11 cellular contexts compared by ENCODE assay signal in the genomic region with DNA sequence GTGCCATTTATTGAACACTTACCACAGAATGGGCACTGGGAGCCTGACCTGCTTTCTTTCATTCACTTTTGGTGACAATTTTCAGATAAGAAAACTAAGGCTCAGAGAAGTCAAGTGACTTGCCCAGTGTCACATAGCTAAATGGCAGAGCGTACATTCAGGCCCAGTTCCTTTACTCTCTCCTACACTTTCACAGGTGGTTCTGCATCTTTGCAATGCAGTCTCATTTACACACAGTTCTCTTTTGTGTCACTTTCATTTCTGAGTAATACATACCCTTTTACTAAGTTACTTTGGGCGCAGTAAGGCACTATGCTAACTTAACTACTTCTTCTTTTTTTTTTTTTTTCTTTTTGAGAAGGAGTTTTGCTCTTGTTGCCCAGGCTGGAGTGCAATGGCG. TPM values are rescaled to one million over a fixed set of nuclear protein-coding genes. Genes with fewer than 3 reads are reported as not detected.
DNase-seq lines count a peak whose midpoint lies in the region; ATAC-seq and FAIRE-seq lines count a peak whose summit lies in the region.
"Had no signal": no experiment of that assay in that cellular context is flagged by ENCODE, and none has a peak within 500 bp of the region (broad histone marks: within the 10 kb centered on the region; RNA-seq: fewer than 3 reads in every experiment).

No MANE protein-coding gene starts in this region.

- 0 out of 2 replicates have a peak, but pooled peaks cover 2% of the 10 kb centered on the region for H3K36me3 ChIP-seq in H7 (replicated peaks; ENCODE audit: control insufficient read depth, insufficient read depth, low read length)

- peak overlapping the region; percentile 100 for H3K4me3 Mint-ChIP-seq in activated T-helper 17 cell treated with anti-CD3 and anti-CD28 coated beads, Interleukin-2, amount 50 U/mL, for 72 hours

- H3K36me3 Mint-ChIP-seq in activated T-helper 17 cell treated with anti-CD3 and anti-CD28 coated beads, Interleukin-2, amount 50 U/mL, for 72 hours (ENCODE audit: low read depth), result peaks cover 82% of the 10 kb centered on the region

- peak; percentile 97 for ATAC-seq in GM18498 (IDR thresholded peaks at IDR 0.05; ENCODE audit: unreplicated experiment)
- peak; percentile 90 for ATAC-seq in GM21367 (IDR thresholded peaks at IDR 0.05; ENCODE audit: unreplicated experiment)
- ATAC-seq in HG03196 (IDR thresholded peaks at IDR 0.05; ENCODE audit: unreplicated experiment), result peak; percentile 84
- ATAC-seq in activated T-helper 17 cell treated with anti-CD3 and anti-CD28 coated beads, Interleukin-2, amount 50 U/mL, for 72 hours (replicated peaks), result peak; percentile 80

- DNase-seq in DMS79 (lab: John Stamatoyannopoulos, UW) (no peak), H7 (no peak), RCC 7860 (ENCODE audit: low spot score) (no peak), GF-D8 (lab: John Stamatoyannopoulos, UW) (no peak)
- DNase-seq: KG1, occipital lobe, SHP77 treated with DMSO at 0.1 percent for 48 hours had no signal

- H3K4me1 Mint-ChIP-seq in activated T-helper 17 cell treated with anti-CD3 and anti-CD28 coated beads, Interleukin-2, amount 50 U/mL, for 72 hours, result peaks cover 41% of the 10 kb centered on the region

- peak overlapping the region; percentile 94 for H3K27ac Mint-ChIP-seq in activated T-helper 17 cell treated with anti-CD3 and anti-CD28 coated beads, Interleukin-2, amount 50 U/mL, for 72 hours

- no peaks in the 10 kb centered on the region for H3K27me3 ChIP-seq in H7 (ENCODE audit: control insufficient read depth, insufficient read depth, low read length)

- no peaks in the 10 kb centered on the region for H3K9me3 Mint-ChIP-seq in activated T-helper 17 cell treated with anti-CD3 and anti-CD28 coated beads, Interleukin-2, amount 50 U/mL, for 72 hours

- H3K27me3 Mint-ChIP-seq in activated T-helper 17 cell treated with anti-CD3 and anti-CD28 coated beads, Interleukin-2, amount 50 U/mL, for 72 hours, result no peaks in the 10 kb centered on the region

- H3K4me3 ChIP-seq in H7 (ENCODE audit: insufficient read depth, low read depth, low read length), result no peak overlapping the region

- no peak for FAIRE-seq in RCC 7860 (lab: Jason Lieb, UNC)

RNA-seq across cellular contexts. Expression of gene NFIL3, which starts 8.3 kb away (rescaled TPM):
- total RNA-seq in activated T-helper 17 cell treated with anti-CD3 and anti-CD28 coated beads, Interleukin-2, amount 50 U/mL, for 72 hours, result 10 to 100 TPM; 26.6 to 67.7 TPM
- 5.0 and 7.9 TPM in 2 replicates for total RNA-seq in H7 (2014; rRNA removed; shearing (Covaris generic))

RNA-seq across cellular contexts. Expression of gene AUH, which starts 53.6 kb away (rescaled TPM):
- total RNA-seq in activated T-helper 17 cell treated with anti-CD3 and anti-CD28 coated beads, Interleukin-2, amount 50 U/mL, for 72 hours, result 10 to 100 TPM; 38.2 to 45.7 TPM
- total RNA-seq in H7 (2014; rRNA removed; shearing (Covaris generic)), result 24.4 and 28.3 TPM in 2 replicates
